28 cellular contexts compared by ENCODE assay signal in genomic region chr13:29131159-29131558, GRCh38.
"Had no signal": no experiment of that assay in that cellular context is flagged by ENCODE, and none has a peak within 500 bp of the region (broad histone marks: within the 10 kb centered on the region; RNA-seq: fewer than 3 reads in every experiment).

No MANE protein-coding gene starts in this region.

- H3K36me3 ChIP-seq: esophagus muscularis mucosa, gastrocnemius medialis had no signal

- FAIRE-seq: colon had no signal

- H3K27ac ChIP-seq: body of pancreas, esophagus muscularis mucosa, foreskin keratinocyte, gastrocnemius medialis had no signal

- H3K27me3 Mint-ChIP-seq: activated CD8-positive, alpha-beta T cell treated with anti-CD3 and anti-CD28 coated beads for 36 hours; activated naive CD4-positive, alpha-beta T cell treated with anti-CD3 and anti-CD28 coated beads, Interleukin-2, amount 10 ng/mL, durations not matched to agents 7 days and 5 days; activated naive CD8-positive, alpha-beta T cell treated with anti-CD3 and anti-CD28 coated beads, Interleukin-2, amount 10 ng/mL, durations not matched to agents 7 days and 5 days; effector memory CD8-positive, alpha-beta T cell had no signal

- ATAC-seq: activated CD8-positive, alpha-beta T cell treated with anti-CD3 and anti-CD28 coated beads for 36 hours; activated naive CD4-positive, alpha-beta T cell treated with anti-CD3 and anti-CD28 coated beads, Interleukin-2, amount 50 U/mL, for 72 hours; body of pancreas; effector memory CD8-positive, alpha-beta T cell; foreskin keratinocyte; gastrocnemius medialis had no signal

- H3K4me1 ChIP-seq: body of pancreas, foreskin keratinocyte, gastrocnemius medialis had no signal

- H3K4me3 ChIP-seq: body of pancreas, esophagus muscularis mucosa, gastrocnemius medialis had no signal

- H3K4me3 Mint-ChIP-seq: activated CD8-positive, alpha-beta T cell treated with anti-CD3 and anti-CD28 coated beads for 36 hours; activated naive CD4-positive, alpha-beta T cell treated with anti-CD3 and anti-CD28 coated beads, Interleukin-2, amount 10 ng/mL, durations not matched to agents 7 days and 5 days; activated naive CD8-positive, alpha-beta T cell treated with anti-CD3 and anti-CD28 coated beads, Interleukin-2, amount 10 ng/mL, durations not matched to agents 7 days and 5 days; activated T-helper 1 cell treated with anti-CD3 and anti-CD28 coated beads, Interleukin-12 subunit alpha, Interleukin-12 subunit beta, Interleukin-2, Interleukin-4 antibody, amounts not matched to agents 30 ng/mL and 10 ng/mL and 1 ng/mL, durations not matched to agents 14 hours and 24 hours and 36 hours; effector memory CD8-positive, alpha-beta T cell had no signal

- DNase-seq: activated CD4-positive, alpha-beta T cell treated with anti-CD3 and anti-CD28 coated beads for 4 hours; activated CD4-positive, alpha-beta T cell treated with anti-CD3 and anti-CD28 coated beads, Interleukin-2, amount 50 U/mL, for 1 hour; activated CD4-positive, alpha-beta T cell treated with anti-CD3 and anti-CD28 coated beads, Interleukin-2, amount 50 U/mL, for 48 hours; activated CD4-positive, CD25-positive, alpha-beta regulatory T cell; activated CD4-positive, CD25-positive, alpha-beta regulatory T cell treated with anti-CD3 and anti-CD28 coated beads, Interleukin-2, amount 50 U/mL, for 72 hours; activated CD8-positive, alpha-beta memory T cell treated with anti-CD3 and anti-CD28 coated beads for 24 hours; activated CD8-positive, alpha-beta T cell treated with anti-CD3 and anti-CD28 coated beads for 36 hours; activated gamma-delta T cell; activated naive CD4-positive, alpha-beta T cell; activated naive CD4-positive, alpha-beta T cell treated with anti-CD3 and anti-CD28 coated beads, Interleukin-2, amount 10 ng/mL, durations not matched to agents 7 days and 5 days; activated naive CD8-positive, alpha-beta T cell treated with anti-CD3 and anti-CD28 coated beads, Interleukin-2, amount 10 ng/mL, durations not matched to agents 7 days and 5 days; activated T-cell treated with anti-CD3 and anti-CD28 coated beads, Interleukin-2, amount 50 U/mL, for 1 hour; activated T-cell treated with anti-CD3 and anti-CD28 coated beads, Interleukin-2, amount 50 U/mL, for 48 hours; body of pancreas; caudate nucleus; cortex of kidney; dermis blood vessel endothelial cell; effector CD4-positive, alpha-beta T cell; effector memory CD8-positive, alpha-beta T cell; erythroblast; foreskin keratinocyte; gastrocnemius medialis; glutamatergic neuron; T-helper 2 cell had no signal

- H3K27ac Mint-ChIP-seq: activated CD8-positive, alpha-beta T cell treated with anti-CD3 and anti-CD28 coated beads for 36 hours; activated naive CD4-positive, alpha-beta T cell treated with anti-CD3 and anti-CD28 coated beads, Interleukin-2, amount 10 ng/mL, durations not matched to agents 7 days and 5 days; activated naive CD4-positive, alpha-beta T cell treated with anti-CD3 and anti-CD28 coated beads, Interleukin-2, amount 50 U/mL, for 72 hours; activated naive CD8-positive, alpha-beta T cell treated with anti-CD3 and anti-CD28 coated beads, Interleukin-2, amount 10 ng/mL, durations not matched to agents 7 days and 5 days; activated T-helper 1 cell treated with anti-CD3 and anti-CD28 coated beads, Interleukin-12 subunit alpha, Interleukin-12 subunit beta, Interleukin-2, Interleukin-4 antibody, amounts not matched to agents 30 ng/mL and 10 ng/mL and 1 ng/mL, durations not matched to agents 14 hours and 24 hours and 36 hours; effector memory CD8-positive, alpha-beta T cell had no signal

- H3K9me3 Mint-ChIP-seq: activated CD8-positive, alpha-beta T cell treated with anti-CD3 and anti-CD28 coated beads for 36 hours; activated naive CD4-positive, alpha-beta T cell treated with anti-CD3 and anti-CD28 coated beads, Interleukin-2, amount 10 ng/mL, durations not matched to agents 7 days and 5 days; activated naive CD8-positive, alpha-beta T cell treated with anti-CD3 and anti-CD28 coated beads, Interleukin-2, amount 10 ng/mL, durations not matched to agents 7 days and 5 days had no signal

- H3K9me3 ChIP-seq: body of pancreas, gastrocnemius medialis had no signal

- H3K27me3 ChIP-seq: body of pancreas, esophagus muscularis mucosa, foreskin keratinocyte, gastrocnemius medialis had no signal

- H3K36me3 Mint-ChIP-seq: activated naive CD4-positive, alpha-beta T cell treated with anti-CD3 and anti-CD28 coated beads, Interleukin-2, amount 10 ng/mL, durations not matched to agents 7 days and 5 days; activated naive CD4-positive, alpha-beta T cell treated with anti-CD3 and anti-CD28 coated beads, Interleukin-2, amount 50 U/mL, for 72 hours; activated naive CD8-positive, alpha-beta T cell treated with anti-CD3 and anti-CD28 coated beads, Interleukin-2, amount 10 ng/mL, durations not matched to agents 7 days and 5 days had no signal
